In the genomic region with DNA sequence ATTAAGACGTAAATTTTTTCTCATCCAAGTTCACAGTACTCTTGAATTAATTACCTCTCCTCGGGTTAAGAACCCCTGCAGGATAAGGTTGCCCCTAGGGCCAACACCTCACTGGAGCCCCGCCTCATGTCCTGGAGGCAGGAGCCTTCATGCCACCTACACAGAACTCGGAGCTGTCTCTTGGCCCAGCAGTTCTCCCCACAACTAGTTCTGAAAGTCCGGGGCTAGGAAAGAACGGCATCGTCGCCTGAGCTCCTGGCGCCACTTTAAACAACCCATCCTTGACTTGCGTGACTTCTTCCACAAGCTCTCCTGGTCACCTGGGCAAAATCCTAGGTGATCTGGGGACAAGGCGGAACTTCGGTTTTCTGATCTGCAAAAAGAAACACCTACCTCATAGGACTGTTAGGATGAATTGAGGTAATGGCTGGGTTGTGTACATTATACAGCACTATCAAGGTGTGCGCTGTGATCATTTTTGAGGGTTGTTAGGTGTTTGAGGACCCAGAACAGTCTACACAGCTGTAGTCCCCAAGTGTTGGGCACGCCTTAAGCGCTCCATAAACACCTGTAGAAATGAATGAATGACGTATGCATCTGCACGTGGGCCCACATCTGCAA, we compare ENCODE assay signal across 8 cellular contexts. TPM values are rescaled to one million over a fixed set of nuclear protein-coding genes. Genes with fewer than 3 reads are reported as not detected.
DNase-seq lines count a peak whose midpoint lies in the region; ATAC-seq, FAIRE-seq and TF ChIP-seq lines count a peak whose summit lies in the region.

No MANE protein-coding gene starts in this region.

- peak overlapping the region in 1 of 2 donors; percentile 52 for H3K9ac ChIP-seq in kidney (ENCODE audit: low read length in 2 of 2)
- H3K9ac ChIP-seq in subcutaneous abdominal adipose tissue (ENCODE audit: low read length in 5 of 5), result peak overlapping the region in 1 of 5 donors; percentile 7

- H3K27ac ChIP-seq in kidney (ENCODE audit: low read depth in 2 of 2, low read length in 2 of 2), result peak overlapping the region; percentile 89 to 92
- H3K27ac ChIP-seq in subcutaneous abdominal adipose tissue (ENCODE audit: low read depth, low read length), result no peak overlapping the region

- H3K36me3 ChIP-seq in kidney (ENCODE audit: control insufficient read depth in 1 of 2, insufficient read depth in 2 of 2, low read length in 2 of 2) (no peaks in the 10 kb centered on the region), subcutaneous abdominal adipose tissue (ENCODE audit: control insufficient read depth in 5 of 5, insufficient read depth in 5 of 5, low read length in 5 of 5) (no peaks in the 10 kb centered on the region)

- no peak for TF ChIP-seq CTCF in kidney (IDR thresholded peaks at IDR 0.05; ENCODE audit: borderline replicate concordance, extremely low read depth, insufficient read depth)

- H3K4me1 ChIP-seq in kidney (ENCODE audit: control insufficient read depth in 1 of 2, insufficient read depth in 1 of 2, low read depth in 1 of 2, low read length in 2 of 2) (peaks cover 6 to 9% of the 10 kb centered on the region in 2 donors), subcutaneous abdominal adipose tissue (ENCODE audit: control insufficient read depth in 5 of 5, insufficient read depth in 5 of 5, low read length in 5 of 5) (peaks cover 0 to 38% (median 26%) of the 10 kb centered on the region in 5 donors)

- no peaks in the 10 kb centered on the region for H3K27me3 ChIP-seq in subcutaneous abdominal adipose tissue (ENCODE audit: control insufficient read depth in 5 of 5, insufficient read depth in 4 of 5, low read length in 5 of 5)

- peak overlapping the region; percentile 16 for H3K27ac Mint-ChIP-seq in activated CD4-positive, alpha-beta T cell treated with anti-CD3 and anti-CD28 coated beads for 36 hours
- H3K27ac Mint-ChIP-seq in activated naive CD8-positive, alpha-beta T cell treated with anti-CD3 and anti-CD28 coated beads for 36 hours, result peak overlapping the region; percentile 67

- POLR2A ChIA-PET in activated CD4-positive, alpha-beta T cell treated with anti-CD3 and anti-CD28 coated beads for 36 hours (lab: Charles Lee), result interaction anchor here (0.6 to 0.9 kb wide), 4 partner anchors 15 to 43 kb away, joined by 3 to 4 read pairs (median 4); no protein-coding TSS in a partner anchor

- no peaks in the 10 kb centered on the region for H3K9me3 ChIP-seq in kidney (ENCODE audit: control insufficient read depth in 1 of 2, low read length in 2 of 2)
- no peaks in the 10 kb centered on the region for H3K9me3 ChIP-seq in subcutaneous abdominal adipose tissue (ENCODE audit: control insufficient read depth in 5 of 5, low read length in 5 of 5)

- H3K9me3 Mint-ChIP-seq in activated CD4-positive, alpha-beta T cell treated with anti-CD3 and anti-CD28 coated beads for 36 hours (ENCODE audit: low read depth), result no peaks in the 10 kb centered on the region
- H3K9me3 Mint-ChIP-seq in activated naive CD8-positive, alpha-beta T cell treated with anti-CD3 and anti-CD28 coated beads for 36 hours, result no peaks in the 10 kb centered on the region

- CTCF ChIA-PET in activated CD4-positive, alpha-beta T cell treated with anti-CD3 and anti-CD28 coated beads for 36 hours (lab: Charles Lee), result interaction anchor here (0.7 to 23.1 kb wide), 6 partner anchors 14 to 158 kb away, joined by 3 to 405 read pairs (median 4); no protein-coding TSS in a partner anchor

- DNase-seq in activated CD4-positive, alpha-beta T cell treated with anti-CD3 and anti-CD28 coated beads for 36 hours, result no peak
- no peak for DNase-seq in activated CD4-positive, alpha-beta T cell treated with anti-CD3 and anti-CD28 coated beads for 4 hours
- DNase-seq in activated naive CD8-positive, alpha-beta T cell treated with anti-CD3 and anti-CD28 coated beads for 36 hours, result no peak
- no peak for DNase-seq in kidney
- no peak for DNase-seq in activated CD4-positive, alpha-beta T cell treated with anti-CD3 and anti-CD28 coated beads, Interleukin-2, amount 50 U/mL, for 48 hours

- H3K27me3 Mint-ChIP-seq in activated CD4-positive, alpha-beta T cell treated with anti-CD3 and anti-CD28 coated beads for 36 hours, result peaks cover 2% of the 10 kb centered on the region
- H3K27me3 Mint-ChIP-seq in activated naive CD8-positive, alpha-beta T cell treated with anti-CD3 and anti-CD28 coated beads for 36 hours, result no peaks in the 10 kb centered on the region

- peaks cover 76% of the 10 kb centered on the region for H3K4me1 Mint-ChIP-seq in activated CD4-positive, alpha-beta T cell treated with anti-CD3 and anti-CD28 coated beads for 36 hours
- peaks cover 51% of the 10 kb centered on the region for H3K4me1 Mint-ChIP-seq in activated naive CD8-positive, alpha-beta T cell treated with anti-CD3 and anti-CD28 coated beads for 36 hours

- H3K4me3 Mint-ChIP-seq in activated CD4-positive, alpha-beta T cell treated with anti-CD3 and anti-CD28 coated beads for 36 hours, result peak overlapping the region; percentile 80
- H3K4me3 Mint-ChIP-seq in activated naive CD8-positive, alpha-beta T cell treated with anti-CD3 and anti-CD28 coated beads for 36 hours, result peak overlapping the region; percentile 72

- FAIRE-seq in kidney (lab: Jason Lieb, UNC), result no peak

- H3K4me3 ChIP-seq in kidney (ENCODE audit: low read length in 2 of 2), result peak overlapping the region; percentile 59 to 78
- H3K4me3 ChIP-seq in subcutaneous abdominal adipose tissue (ENCODE audit: low read depth in 1 of 5, low read length in 5 of 5), result peak overlapping the region; percentile 75 to 92 (median 81)

- no peaks in the 10 kb centered on the region for H3K36me3 Mint-ChIP-seq in activated CD4-positive, alpha-beta T cell treated with anti-CD3 and anti-CD28 coated beads for 36 hours (ENCODE audit: low read depth)
- H3K36me3 Mint-ChIP-seq in activated naive CD8-positive, alpha-beta T cell treated with anti-CD3 and anti-CD28 coated beads for 36 hours, result no peaks in the 10 kb centered on the region

- no peak for ATAC-seq in activated CD4-positive, alpha-beta T cell treated with anti-CD3 and anti-CD28 coated beads for 36 hours
- ATAC-seq in HG03097 (IDR thresholded peaks at IDR 0.05; ENCODE audit: low FRiP score, unreplicated experiment) (no peak), GM21526 (IDR thresholded peaks at IDR 0.05; ENCODE audit: low FRiP score, unreplicated experiment) (no peak)

- intact Hi-C loops in activated CD4-positive, alpha-beta T cell treated with anti-CD3 and anti-CD28 coated beads for 36 hours (cut with DNase I, micrococcal nuclease), result loop anchor here (1.0 to 5.0 kb wide), 4 partner anchors 36 to 1499 kb away; partner anchors contain the start of genes DLX2 (in 1 of the 2), GORASP2 (in 1 of the 2) and PDK1 (in 1 of the 2)
- intact Hi-C loops in kidney (cut with DNase I), result no loop called here

RNA-seq across cellular contexts. Expression of gene ITGA6, which starts 0.6 kb away (rescaled TPM):
- total RNA-seq in activated CD4-positive, alpha-beta T cell treated with anti-CD3 and anti-CD28 coated beads for 36 hours, result 1 to 10 TPM; 7.8 to 7.9 TPM
- 10 to 100 TPM in 1 of 2 experiments, 1 to 10 TPM in 1; 9.6 to 10.2 TPM for total RNA-seq in activated naive CD8-positive, alpha-beta T cell treated with anti-CD3 and anti-CD28 coated beads for 36 hours
- total RNA-seq in kidney, result 89.1 TPM
- polyA plus RNA-seq in kidney (ENCODE audit: insufficient read depth, low read depth, low replicate concordance), result 32.8 TPM
